9 cellular contexts compared by ENCODE assay signal in genomic region chr21:41865002-41865777, GRCh38. TPM values are rescaled to one million over a fixed set of nuclear protein-coding genes. Genes with fewer than 3 reads are reported as not detected.
DNase-seq lines count a peak whose midpoint lies in the region; ATAC-seq and TF ChIP-seq lines count a peak whose summit lies in the region.
"Had no signal": no experiment of that assay in that cellular context is flagged by ENCODE, and none has a peak within 500 bp of the region (broad histone marks: within the 10 kb centered on the region; RNA-seq: fewer than 3 reads in every experiment).

No MANE protein-coding gene starts in this region.

- H3K27me3 Mint-ChIP-seq in IgD-negative memory B cell (peaks cover 7% of the 10 kb centered on the region), neural crest cell (ENCODE audit: low read depth) (no peaks in the 10 kb centered on the region)

- peaks cover 3% of the 10 kb centered on the region for H3K36me3 Mint-ChIP-seq in IgD-negative memory B cell
- no peaks in the 10 kb centered on the region for H3K36me3 Mint-ChIP-seq in neural crest cell (ENCODE audit: low read depth)

- peaks cover 36 to 59% (median 49%) of the 10 kb centered on the region in 3 donors for H3K4me1 Mint-ChIP-seq in IgD-negative memory B cell
- H3K4me1 Mint-ChIP-seq in neural crest cell: peaks cover 24% of the 10 kb centered on the region

- DNase-seq in neural crest cell (ENCODE audit: low read depth, low spot score) (no peak), midbrain (lab: John Stamatoyannopoulos, UW) (no peak), SHP77 treated with DMSO at 0.1 percent for 48 hours (lab: John Stamatoyannopoulos, UW) (no peak), NCI-H2107 (lab: John Stamatoyannopoulos, UW) (no peak), SK-N-DZ (ENCODE audit: low spot score) (no peak)
- DNase-seq: NCI-H510A treated with DMSO at 0.1 percent for 48 hours had no signal

- TF ChIP-seq CTCF in neural crest cell (conservative IDR thresholded peaks at IDR 0.05): no peak

- ATAC-seq in GM18861 (IDR thresholded peaks at IDR 0.05; ENCODE audit: unreplicated experiment) (peak; percentile 39), GM21717 (IDR thresholded peaks at IDR 0.05; ENCODE audit: unreplicated experiment) (peak; percentile 45)

- H3K27ac Mint-ChIP-seq in IgD-negative memory B cell (peak overlapping the region in 2 of 3 donors; percentile 20 to 73), neural crest cell (ENCODE audit: unreplicated experiment) (peak overlapping the region; percentile 68)

- H3K4me3 Mint-ChIP-seq in IgD-negative memory B cell (peak overlapping the region; percentile 37 to 89 (median 79)), neural crest cell (no peak overlapping the region)

- H3K9me3 Mint-ChIP-seq in IgD-negative memory B cell (no peaks in the 10 kb centered on the region), neural crest cell (no peaks in the 10 kb centered on the region)

RNA-seq across cellular contexts. Expression of gene PRDM15, which starts 14.0 kb away (rescaled TPM):
- polyA plus RNA-seq in IgD-negative memory B cell: 5.6 TPM
- total RNA-seq in neural crest cell: 11.6 and 12.0 TPM in 2 replicates
- 2.5 and 3.0 TPM in 2 replicates for polyA plus RNA-seq in SK-N-DZ (2014; cell fraction: cytosol; rRNA removed)
- polyA plus RNA-seq in SK-N-DZ (2014; cell fraction: nucleus; rRNA removed): 6.3 and 9.7 TPM in 2 replicates
